In the genomic region with DNA sequence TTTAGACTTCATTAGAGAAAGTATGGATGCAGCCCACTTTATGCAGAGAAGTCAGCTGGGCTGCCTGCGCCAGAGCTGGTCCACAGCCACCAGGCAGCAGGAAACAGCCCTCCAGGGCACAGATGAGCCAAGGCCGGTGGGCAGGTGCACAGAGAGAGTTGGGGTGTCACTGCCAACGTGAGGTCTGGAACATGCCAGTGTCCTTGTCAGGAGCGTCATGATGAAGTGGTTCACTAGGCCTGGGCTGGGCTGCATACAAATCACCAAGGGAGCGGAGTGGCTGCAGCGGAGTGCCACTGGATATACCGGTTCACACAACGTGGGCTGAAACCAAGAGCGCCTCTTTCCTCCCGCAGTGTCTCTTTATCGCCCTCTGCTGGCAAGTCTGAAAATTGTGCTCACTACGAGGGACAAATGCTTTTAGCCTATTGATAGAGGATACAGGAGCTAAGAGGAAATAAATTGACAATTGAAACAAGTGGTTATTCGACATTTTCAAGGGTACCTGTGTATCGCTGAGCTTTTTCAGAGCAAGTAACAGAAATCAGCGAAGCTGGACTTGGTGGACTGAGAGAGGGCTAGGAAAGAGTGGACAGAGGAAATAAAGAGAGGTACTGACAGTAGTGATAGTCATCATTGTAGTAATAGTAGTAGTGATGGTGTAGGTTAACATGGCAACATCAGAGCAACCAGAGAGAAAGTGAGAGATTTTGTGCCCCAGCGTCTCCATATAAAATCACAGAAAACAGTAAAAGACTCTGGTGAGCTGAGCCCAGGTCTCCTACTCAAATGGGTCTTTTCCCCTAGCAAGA, we compare ENCODE assay signal across 8 cellular contexts. TPM values are rescaled to one million over a fixed set of nuclear protein-coding genes. Genes with fewer than 3 reads are reported as not detected.
DNase-seq lines count a peak whose midpoint lies in the region; ATAC-seq and TF ChIP-seq lines count a peak whose summit lies in the region.

No MANE protein-coding gene starts in this region.

- ATAC-seq in GM21723 (IDR thresholded peaks at IDR 0.05; ENCODE audit: unreplicated experiment) = peak; percentile 93
- ATAC-seq in activated T-cell treated with anti-CD3 and anti-CD28 coated beads, Interleukin-2, amount 50 U/mL, for 72 hours (replicated peaks in 1 of 2) = peak; percentile 89 to 91

- H4K20me1 ChIP-seq in fibroblast of lung (ENCODE audit: control insufficient read depth, extremely low read depth, insufficient read depth, low read length) = no peaks in the 10 kb centered on the region

- no peak overlapping the region for H2AFZ ChIP-seq in fibroblast of lung (ENCODE audit: low read length)

- H3K79me2 ChIP-seq in fibroblast of lung (ENCODE audit: control insufficient read depth, insufficient read depth, low read length) = no peaks in the 10 kb centered on the region

- no peak overlapping the region for H3K27ac ChIP-seq in fibroblast of lung (ENCODE audit: insufficient read depth, low read length)

- no peaks in the 10 kb centered on the region for H3K27me3 ChIP-seq in fibroblast of lung (ENCODE audit: control insufficient read depth, insufficient read depth, low read length)

- no peaks in the 10 kb centered on the region for H3K4me1 ChIP-seq in fibroblast of lung (ENCODE audit: control insufficient read depth, extremely low read depth, insufficient read depth, low read length)

- peak; percentile 92 for TF ChIP-seq CTCF in LNCAP (IDR thresholded peaks at IDR 0.05)
- TF ChIP-seq CTCF in fibroblast of lung (conservative IDR thresholded peaks at IDR 0.05 in 1 of 2, IDR thresholded peaks at IDR 0.05 in 1 of 2; ENCODE audit: low read depth in 1 of 2, low read length in 2 of 2) = peak; percentile 89 to 97
- TF ChIP-seq CTCF in neural crest cell (conservative IDR thresholded peaks at IDR 0.05) = peak; percentile 100

- DNase-seq in DMS153 (lab: John Stamatoyannopoulos, UW) = peak; percentile 82
- peak; percentile 75 for DNase-seq in RKO (ENCODE audit: low spot score)
- peak; percentile 82 to 86 for DNase-seq in activated T-cell treated with anti-CD3 and anti-CD28 coated beads, Interleukin-2, amount 50 U/mL, for 72 hours
- peak; percentile 62 to 81 for DNase-seq in fibroblast of lung (ENCODE audit: low read depth in 2 of 2)
- DNase-seq in neural crest cell (ENCODE audit: low read depth, low spot score) = peak; percentile 84

- peak overlapping the region; percentile 42 for H3K27ac Mint-ChIP-seq in activated T-cell treated with anti-CD3 and anti-CD28 coated beads, Interleukin-2, amount 50 U/mL, for 72 hours
- no peak overlapping the region for H3K27ac Mint-ChIP-seq in neural crest cell (ENCODE audit: unreplicated experiment)
- H3K27ac Mint-ChIP-seq in stimulated activated naive CD8-positive, alpha-beta T cell treated with anti-CD3 and anti-CD28 coated beads, Interleukin-15, Interleukin-2, amounts not matched to agents 100 ng/mL and 50 ng/mL, for 24 hours = no peak overlapping the region

- H3K4me2 ChIP-seq in fibroblast of lung (ENCODE audit: extremely low read depth, insufficient read depth, low read length) = peak overlapping the region; percentile 21

- H3K36me3 Mint-ChIP-seq in activated T-cell treated with anti-CD3 and anti-CD28 coated beads, Interleukin-2, amount 50 U/mL, for 72 hours (ENCODE audit: insufficient read depth in 2 of 2) = peaks cover 0 to 2% of the 10 kb centered on the region in 2 donors
- peaks cover 5% of the 10 kb centered on the region for H3K36me3 Mint-ChIP-seq in neural crest cell (ENCODE audit: low read depth)
- no peaks in the 10 kb centered on the region for H3K36me3 Mint-ChIP-seq in stimulated activated naive CD8-positive, alpha-beta T cell treated with anti-CD3 and anti-CD28 coated beads, Interleukin-15, Interleukin-2, amounts not matched to agents 100 ng/mL and 50 ng/mL, for 24 hours (ENCODE audit: low read depth)

- H3K4me1 Mint-ChIP-seq in activated T-cell treated with anti-CD3 and anti-CD28 coated beads, Interleukin-2, amount 50 U/mL, for 72 hours (ENCODE audit: low read depth) = peaks cover 14% of the 10 kb centered on the region
- no peaks in the 10 kb centered on the region for H3K4me1 Mint-ChIP-seq in neural crest cell
- peaks cover 10% of the 10 kb centered on the region for H3K4me1 Mint-ChIP-seq in stimulated activated naive CD8-positive, alpha-beta T cell treated with anti-CD3 and anti-CD28 coated beads, Interleukin-15, Interleukin-2, amounts not matched to agents 100 ng/mL and 50 ng/mL, for 24 hours (ENCODE audit: low read depth)

- H3K9me3 ChIP-seq in fibroblast of lung (ENCODE audit: control insufficient read depth, insufficient read depth, low read depth, low read length) = no peaks in the 10 kb centered on the region

- H3K4me3 ChIP-seq in fibroblast of lung (replicated peaks in 1 of 4; ENCODE audit: control extremely low read depth in 1 of 4, insufficient read depth in 1 of 4, low read depth in 3 of 4, low read length in 4 of 4) = no peak overlapping the region

- H3K9ac ChIP-seq in fibroblast of lung (ENCODE audit: insufficient read depth, low read length) = no peak overlapping the region

- H3K36me3 ChIP-seq in fibroblast of lung (ENCODE audit: control insufficient read depth, insufficient read depth, low read length) = no peaks in the 10 kb centered on the region

- peaks cover 16% of the 10 kb centered on the region for H3K27me3 Mint-ChIP-seq in activated T-cell treated with anti-CD3 and anti-CD28 coated beads, Interleukin-2, amount 50 U/mL, for 72 hours (ENCODE audit: low read depth)
- H3K27me3 Mint-ChIP-seq in neural crest cell (ENCODE audit: low read depth) = peaks cover 2% of the 10 kb centered on the region
- H3K27me3 Mint-ChIP-seq in stimulated activated naive CD8-positive, alpha-beta T cell treated with anti-CD3 and anti-CD28 coated beads, Interleukin-15, Interleukin-2, amounts not matched to agents 100 ng/mL and 50 ng/mL, for 24 hours = no peaks in the 10 kb centered on the region

- peak overlapping the region; percentile 56 to 73 for H3K4me3 Mint-ChIP-seq in activated T-cell treated with anti-CD3 and anti-CD28 coated beads, Interleukin-2, amount 50 U/mL, for 72 hours
- H3K4me3 Mint-ChIP-seq in neural crest cell = no peak overlapping the region
- peak overlapping the region; percentile 38 for H3K4me3 Mint-ChIP-seq in stimulated activated naive CD8-positive, alpha-beta T cell treated with anti-CD3 and anti-CD28 coated beads, Interleukin-15, Interleukin-2, amounts not matched to agents 100 ng/mL and 50 ng/mL, for 24 hours

- H3K9me3 Mint-ChIP-seq in activated T-cell treated with anti-CD3 and anti-CD28 coated beads, Interleukin-2, amount 50 U/mL, for 72 hours = no peaks in the 10 kb centered on the region
- peaks cover 10% of the 10 kb centered on the region for H3K9me3 Mint-ChIP-seq in neural crest cell
- H3K9me3 Mint-ChIP-seq in stimulated activated naive CD8-positive, alpha-beta T cell treated with anti-CD3 and anti-CD28 coated beads, Interleukin-15, Interleukin-2, amounts not matched to agents 100 ng/mL and 50 ng/mL, for 24 hours = no peaks in the 10 kb centered on the region

RNA-seq across cellular contexts. Expression of gene ITPR2, which starts 52.0 kb away (rescaled TPM):
- 10 to 100 TPM; 44.3 to 55.5 TPM for total RNA-seq in activated T-cell treated with anti-CD3 and anti-CD28 coated beads, Interleukin-2, amount 50 U/mL, for 72 hours
- 13.6 and 24.6 TPM in 2 replicates for total RNA-seq in fibroblast of lung
- 3.6 and 5.1 TPM in 2 replicates for polyA plus RNA-seq in fibroblast of lung
- 2.9 and 3.4 TPM in 2 replicates for polyA plus RNA-seq in fibroblast of lung (2012)
- polyA minus RNA-seq in fibroblast of lung (ENCODE audit: low replicate concordance) = 5.1 and 5.7 TPM in 2 replicates
- 13.9 and 16.7 TPM in 2 replicates for total RNA-seq in neural crest cell

RNA-seq across cellular contexts. Expression of gene INTS13, which starts 52.8 kb away (rescaled TPM):
- 10 to 100 TPM; 35.2 to 45.8 TPM for total RNA-seq in activated T-cell treated with anti-CD3 and anti-CD28 coated beads, Interleukin-2, amount 50 U/mL, for 72 hours
- total RNA-seq in fibroblast of lung = 33.0 and 34.9 TPM in 2 replicates
- polyA plus RNA-seq in fibroblast of lung = 28.0 and 29.2 TPM in 2 replicates
- polyA plus RNA-seq in fibroblast of lung (2012) = 18.6 and 22.3 TPM in 2 replicates
- 5.5 and 5.6 TPM in 2 replicates for polyA minus RNA-seq in fibroblast of lung (ENCODE audit: low replicate concordance)
- 30.6 and 30.7 TPM in 2 replicates for total RNA-seq in neural crest cell

RNA-seq across cellular contexts. Expression of gene FGFR1OP2, which starts 53.3 kb away (rescaled TPM):
- total RNA-seq in activated T-cell treated with anti-CD3 and anti-CD28 coated beads, Interleukin-2, amount 50 U/mL, for 72 hours = 10 to 100 TPM; 38.0 to 41.0 TPM
- total RNA-seq in fibroblast of lung (51.1 and 60.8 TPM in 2 replicates), neural crest cell (43.2 and 44.1 TPM in 2 replicates)
- polyA plus RNA-seq in fibroblast of lung = 31.2 and 36.4 TPM in 2 replicates
- polyA plus RNA-seq in fibroblast of lung (2012) = 30.5 and 33.1 TPM in 2 replicates
- 1.7 and 1.9 TPM in 2 replicates for polyA minus RNA-seq in fibroblast of lung (ENCODE audit: low replicate concordance)
